In the genomic region with DNA sequence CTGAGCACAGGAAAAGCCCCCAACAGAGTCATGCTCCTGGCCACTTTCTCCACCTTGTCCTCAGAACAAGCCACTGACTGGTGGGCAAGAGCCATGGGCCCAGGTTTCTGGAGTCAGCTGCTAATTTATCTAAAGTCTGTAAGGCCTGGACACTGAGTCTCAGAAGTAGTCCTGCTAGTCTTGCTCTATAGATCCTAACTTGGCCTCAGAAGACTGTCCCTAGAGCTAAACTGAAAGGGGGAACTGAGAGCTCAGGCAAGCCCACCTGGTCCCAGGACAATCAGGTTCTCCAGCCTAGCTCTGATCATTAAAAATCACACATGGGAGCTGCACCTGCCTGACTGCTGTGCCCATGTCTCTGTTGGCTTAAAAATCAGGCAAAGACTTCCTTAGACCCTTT, we compare ENCODE assay signal across 29 cellular contexts.
"Had no signal": no experiment of that assay in that cellular context is flagged by ENCODE, and none has a peak within 500 bp of the region (broad histone marks: within the 10 kb centered on the region; RNA-seq: fewer than 3 reads in every experiment).

No MANE protein-coding gene starts in this region.

- H3K4me2 ChIP-seq: SK-N-SH had no signal

- H3K4me3 ChIP-seq: cardiac muscle cell, coronary artery, MG63, SJSA1 had no signal

- DNase-seq: activated CD4-positive, alpha-beta memory T cell treated with anti-CD3 and anti-CD28 coated beads for 36 hours; activated CD4-positive, alpha-beta T cell treated with anti-CD3 and anti-CD28 coated beads for 4 hours; activated CD4-positive, alpha-beta T cell treated with anti-CD3 and anti-CD28 coated beads, Interleukin-2, amount 50 U/mL, for 1 hour; activated CD8-positive, alpha-beta memory T cell treated with anti-CD3 and anti-CD28 coated beads, Interleukin-2, amount 50 U/mL, for 4 hours; activated effector memory CD4-positive, alpha-beta T cell treated with Interleukin-2 at 50 U/mL for 16 hours; activated naive CD4-positive, alpha-beta T cell treated with anti-CD3 and anti-CD28 coated beads, Interleukin-2, amount 10 ng/mL, durations not matched to agents 7 days and 5 days; activated naive CD8-positive, alpha-beta T cell treated with anti-CD3 and anti-CD28 coated beads, Interleukin-2, amount 50 U/mL, for 24 hours; activated T-cell treated with anti-CD3 and anti-CD28 coated beads for 4 hours; activated T-cell treated with anti-CD3 and anti-CD28 coated beads, Interleukin-2, amount 50 U/mL, for 48 hours; anterior cingulate cortex; MG63; NCI-H1092; NCI-H146; NCI-H187; NCI-H2029 treated with DMSO at 0.1 percent for 48 hours; NCI-H2107; NCI-H2171; NCI-H510A; NCI-H526; NCI-H748 treated with DMSO at 0.1 percent for 48 hours; NK-92 treated with Interleukin-12 subunit alpha and Interleukin-12 subunit beta, amount 100 ng/mL, for 24 hours; OCI-M1; SHP77 treated with DMSO at 0.1 percent for 48 hours; SK-N-SH had no signal

- H3K9me2 ChIP-seq: SK-N-SH had no signal

- ATAC-seq: activated CD4-positive, CD25-positive, alpha-beta regulatory T cell treated with anti-CD3 and anti-CD28 coated beads, Interleukin-2, amount 50 U/mL, for 24 hours; activated naive CD8-positive, alpha-beta T cell treated with anti-CD3 and anti-CD28 coated beads, Interleukin-2, amount 50 U/mL, for 24 hours; WTC11 had no signal

- H3K9ac ChIP-seq: SK-N-SH had no signal

- H3K27ac ChIP-seq: cardiac muscle cell, coronary artery, SJSA1 had no signal

- H3K36me3 ChIP-seq: cardiac muscle cell, MG63, SJSA1 had no signal

- H3K27me3 ChIP-seq: cardiac muscle cell, MG63, SJSA1 had no signal
